1 cellular context compared by ENCODE assay signal in genomic region chr5:177497297-177498012, GRCh38.
TF ChIP-seq lines count a peak whose summit lies in the region.

TSS of gene PDLIM7 (minus strand) at chr5:177497604. CDS start at chr5:177496512, 1,092 bp downstream.

TF ChIP-seq in HepG2, 621 proteins besides CTCF, POLR2A, EP300 and RAD21 (continued from another document and continues in another):
- peak; percentile 46; the same call in 1 of the 2 replicates for TF ChIP-seq PAXIP1 (CRISPR knock-in tag; conservative IDR thresholded peaks at IDR 0.05)
- 0 out of 2 replicates have a peak, but pooled peaks have one; percentile 25 for TF ChIP-seq ZNF549 (CRISPR knock-in tag; IDR thresholded peaks at IDR 0.05)
- TF ChIP-seq SSRP1 (CRISPR knock-in tag; IDR thresholded peaks at IDR 0.05) = 0 out of 2 replicates have a peak, but pooled peaks have one; percentile 41
- no peak for TF ChIP-seq NFKB2 (CRISPR knock-in tag; IDR thresholded peaks at IDR 0.05; ENCODE audit: borderline replicate concordance)
- 0 out of 2 replicates have a peak, but pooled peaks have one; percentile 30 for TF ChIP-seq ISL2 (CRISPR knock-in tag; IDR thresholded peaks at IDR 0.05)
- peak; percentile 76 for TF ChIP-seq CSRNP1 (CRISPR knock-in tag; IDR thresholded peaks at IDR 0.05)
- TF ChIP-seq TIGD3 (CRISPR knock-in tag; IDR thresholded peaks at IDR 0.05; ENCODE audit: borderline replicate concordance) = no peak
- no peak for TF ChIP-seq ZHX2 (IDR thresholded peaks at IDR 0.05; ENCODE audit: low read depth)
- TF ChIP-seq ZHX2 (CRISPR knock-in tag; IDR thresholded peaks at IDR 0.05; ENCODE audit: borderline replicate concordance) = no peak
- no peak for TF ChIP-seq ZNF547 (CRISPR knock-in tag; IDR thresholded peaks at IDR 0.05)
- no peak for TF ChIP-seq ZNF879 (CRISPR knock-in tag; IDR thresholded peaks at IDR 0.05)
- no peak for TF ChIP-seq PRPF4 (IDR thresholded peaks at IDR 0.05; ENCODE audit: low read depth, low read length, poor library complexity, severe bottlenecking)
- no peak for TF ChIP-seq KDM5A (IDR thresholded peaks at IDR 0.05; ENCODE audit: borderline replicate concordance, low read length)
- peak; percentile 51; the same call in 1 of the 2 replicates for TF ChIP-seq KDM5B (CRISPR knock-in tag; IDR thresholded peaks at IDR 0.05; ENCODE audit: borderline replicate concordance)
- TF ChIP-seq TCF7 (IDR thresholded peaks at IDR 0.05; ENCODE audit: low read depth) = no peak
- peak; percentile 29 for TF ChIP-seq ZEB1 (IDR thresholded peaks at IDR 0.05; ENCODE audit: insufficient replicate concordance, low read depth)
- no peak for TF ChIP-seq SMC3 (IDR thresholded peaks at IDR 0.05; ENCODE audit: low read length)
- no peak for TF ChIP-seq TBP (CRISPR knock-in tag; IDR thresholded peaks at IDR 0.05)
- TF ChIP-seq POLR2AphosphoS5 (IDR thresholded peaks at IDR 0.05; ENCODE audit: low read depth, low read length) = peak; percentile 86
- peak; percentile 20; the same call in 1 of the 2 replicates for TF ChIP-seq SOX5 (CRISPR knock-in tag; IDR thresholded peaks at IDR 0.05; ENCODE audit: borderline replicate concordance)
- TF ChIP-seq KMT2B (CRISPR knock-in tag; IDR thresholded peaks at IDR 0.05) = no peak
- peak; percentile 9; the same call in 1 of the 2 replicates for TF ChIP-seq ARID5B (CRISPR knock-in tag; IDR thresholded peaks at IDR 0.05)
- no peak for TF ChIP-seq ETV6 (CRISPR knock-in tag; conservative IDR thresholded peaks at IDR 0.05)
- no peak for TF ChIP-seq XBP1 (CRISPR knock-in tag; IDR thresholded peaks at IDR 0.05)
- TF ChIP-seq DRAP1 (CRISPR knock-in tag; IDR thresholded peaks at IDR 0.05) = peak; percentile 100
- no peak for TF ChIP-seq ZUFSP (CRISPR knock-in tag; IDR thresholded peaks at IDR 0.05; ENCODE audit: borderline replicate concordance)
- TF ChIP-seq PRDM15 (CRISPR knock-in tag; IDR thresholded peaks at IDR 0.05) = no peak
- no peak for TF ChIP-seq NR2F6 (IDR thresholded peaks at IDR 0.05)
- TF ChIP-seq NR2F6 (CRISPR knock-in tag; IDR thresholded peaks at IDR 0.05) = peak; percentile 10; the same call in 1 of the 2 replicates
- no peak for TF ChIP-seq ZNF530 (CRISPR knock-in tag; IDR thresholded peaks at IDR 0.05; ENCODE audit: low read depth)
- TF ChIP-seq ZNF253 (CRISPR knock-in tag; IDR thresholded peaks at IDR 0.05; ENCODE audit: borderline replicate concordance) = no peak
- TF ChIP-seq KDM1A (CRISPR knock-in tag; IDR thresholded peaks at IDR 0.05) = peak; percentile 98
